In genomic region chr11:63738720-63739360, GRCh38 we compare ENCODE assay signal across 8 cellular contexts. TPM values are rescaled to one million over a fixed set of nuclear protein-coding genes. Genes with fewer than 3 reads are reported as not detected.
DNase-seq lines count a peak whose midpoint lies in the region; ATAC-seq and TF ChIP-seq lines count a peak whose summit lies in the region.

No MANE protein-coding gene starts in this region.

- ATAC-seq in naive thymus-derived CD8-positive, alpha-beta T cell, result no peak
- no peak for ATAC-seq in stimulated activated naive CD8-positive, alpha-beta T cell treated with anti-CD3 and anti-CD28 coated beads, Interleukin-15, Interleukin-2, amounts not matched to agents 100 U/mL and 50 U/mL, for 24 hours
- ATAC-seq in HG03108 (IDR thresholded peaks at IDR 0.05; ENCODE audit: unreplicated experiment), result no peak

- POLR2A ChIA-PET in naive thymus-derived CD8-positive, alpha-beta T cell (lab: Charles Lee), result no interaction called here

- H3K27ac ChIP-seq in C4-2B, result no peak overlapping the region

- 0 out of 2 replicates have a peak, but pooled peaks cover 1% of the 10 kb centered on the region for H3K27me3 Mint-ChIP-seq in HFFc6 (ENCODE audit: insufficient read depth)
- H3K27me3 Mint-ChIP-seq in naive thymus-derived CD8-positive, alpha-beta T cell, result no peaks in the 10 kb centered on the region

- H3K27ac Mint-ChIP-seq in HFFc6, result peak overlapping the region; percentile 39
- peak overlapping the region in 2 of 10 donors; percentile 77 to 88 for H3K27ac Mint-ChIP-seq in naive thymus-derived CD8-positive, alpha-beta T cell

- H3K4me1 Mint-ChIP-seq in HFFc6 (ENCODE audit: low read depth), result peaks cover 16% of the 10 kb centered on the region
- H3K4me1 Mint-ChIP-seq in naive thymus-derived CD8-positive, alpha-beta T cell, result peaks cover 2 to 5% (median 2%) of the 10 kb centered on the region in 4 donors

- H3K36me3 Mint-ChIP-seq in HFFc6 (ENCODE audit: low read depth), result no peaks in the 10 kb centered on the region
- H3K36me3 Mint-ChIP-seq in naive thymus-derived CD8-positive, alpha-beta T cell, result peaks cover 0 to 2% (median 0%) of the 10 kb centered on the region in 3 donors

- TF ChIP-seq CTCF in C4-2B (conservative IDR thresholded peaks at IDR 0.05) (peak; percentile 98), HFFc6 (IDR thresholded peaks at IDR 0.05) (peak; percentile 99)

- peak overlapping the region; percentile 20 for H3K4me3 Mint-ChIP-seq in HFFc6
- no peak overlapping the region for H3K4me3 Mint-ChIP-seq in naive thymus-derived CD8-positive, alpha-beta T cell

- DNase-seq in HFFc6 (peak; percentile 75), NCI-H82 (lab: John Stamatoyannopoulos, UW) (peak; percentile 77), epidermal melanocyte (ENCODE audit: insufficient read length, low spot score) (peak; percentile 43)
- DNase-seq in activated CD8-positive, alpha-beta memory T cell treated with anti-CD3 and anti-CD28 coated beads for 48 hours (ENCODE audit: low read depth in 2 of 3, low spot score in 2 of 3), result peak in 2 of 3 experiments; percentile 23 to 45
- DNase-seq in naive thymus-derived CD8-positive, alpha-beta T cell, result peak; percentile 36 to 80 (median 52)
- DNase-seq in stimulated activated naive CD8-positive, alpha-beta T cell treated with anti-CD3 and anti-CD28 coated beads, Interleukin-15, Interleukin-2, amounts not matched to agents 100 U/mL and 50 U/mL, for 24 hours, result peak; percentile 72

- H3K9me3 Mint-ChIP-seq in HFFc6, result no peaks in the 10 kb centered on the region
- no peaks in the 10 kb centered on the region for H3K9me3 Mint-ChIP-seq in naive thymus-derived CD8-positive, alpha-beta T cell

RNA-seq across cellular contexts. Expression of gene ZFTA, which starts 29.7 kb away (rescaled TPM):
- 10 to 100 TPM; 18.4 to 21.0 (median 19.5) TPM for total RNA-seq in HFFc6 (2021; fragmentation: NEBNext Ultra II Directional; extraction: Animal tissue kit (Norgen Biotek cat#: 25700))
- total RNA-seq in naive thymus-derived CD8-positive, alpha-beta T cell, result 1 to 10 TPM; 7.2 to 7.4 TPM
- polyA plus RNA-seq in naive thymus-derived CD8-positive, alpha-beta T cell, result under 1 TPM; 0.09 to 0.56 (median 0.34) TPM

RNA-seq across cellular contexts. Expression of gene RTN3, which starts 57.5 kb away (rescaled TPM):
- total RNA-seq in HFFc6 (2021; fragmentation: NEBNext Ultra II Directional; extraction: Animal tissue kit (Norgen Biotek cat#: 25700)), result 100 to 1,000 TPM; 114 to 144 (median 133) TPM
- total RNA-seq in naive thymus-derived CD8-positive, alpha-beta T cell, result 10 to 100 TPM; 39.0 to 41.7 TPM
- polyA plus RNA-seq in naive thymus-derived CD8-positive, alpha-beta T cell, result 10 to 100 TPM; 28.0 to 43.1 (median 35.9) TPM
